In the genomic region with DNA sequence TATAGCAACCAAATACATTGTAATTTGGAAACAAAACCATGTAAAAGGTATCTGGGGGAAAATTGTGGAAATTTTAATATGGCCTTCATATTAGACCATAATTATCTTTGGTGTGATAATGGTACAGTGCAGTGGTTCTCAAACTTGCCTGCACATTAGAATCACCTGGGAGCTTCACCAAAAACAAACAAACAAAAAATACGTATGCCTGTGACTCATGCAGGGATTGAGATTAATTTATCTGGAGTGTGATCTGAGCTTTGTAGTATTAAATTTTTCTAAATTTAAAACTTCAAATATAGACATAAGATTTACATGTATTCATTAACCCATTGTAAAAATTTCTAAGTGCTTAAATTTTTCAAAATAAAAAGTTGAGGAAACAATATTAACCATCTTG, we compare ENCODE assay signal across 1 cellular context.
TF ChIP-seq lines count a peak whose summit lies in the region.

No MANE protein-coding gene starts in this region.

TF ChIP-seq in HCT116, 20 proteins besides CTCF, POLR2A, EP300 and RAD21:
- TF ChIP-seq FOSL1 (IDR thresholded peaks at IDR 0.05; ENCODE audit: low read depth) (peak; percentile 31; the same call in 1 of the 2 replicates), YY1 (IDR thresholded peaks at IDR 0.05; ENCODE audit: extremely low read depth, insufficient replicate concordance, low read depth, low read length) (no peak)
TF ChIP-seq in HCT116: peak in this region for 1.
